ENCODE assay signal across 30 cellular contexts in the genomic region with DNA sequence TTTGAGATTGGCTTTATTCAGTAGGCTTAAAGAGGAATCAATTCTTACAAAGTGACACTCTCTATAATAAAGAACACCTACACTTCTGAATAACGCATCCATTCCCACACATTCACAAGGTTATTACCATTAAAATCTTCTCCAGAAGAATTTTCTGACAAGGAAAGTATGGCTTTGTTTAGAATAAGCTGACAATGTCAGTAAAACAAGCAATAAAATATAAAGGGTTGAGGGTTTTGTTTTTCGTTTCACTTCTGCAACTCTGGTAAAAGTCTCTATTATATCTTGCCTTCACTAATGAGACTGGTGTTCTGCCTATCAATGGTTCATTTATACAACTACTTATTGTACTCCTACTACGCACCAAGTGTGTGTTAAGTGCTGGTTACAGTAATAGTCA.
"Had no signal": no experiment of that assay in that cellular context is flagged by ENCODE, and none has a peak within 500 bp of the region (broad histone marks: within the 10 kb centered on the region; RNA-seq: fewer than 3 reads in every experiment).

No MANE protein-coding gene starts in this region.

- DNase-seq: activated B cell treated with CpG ODN at 0.5 μM for 24 hours; activated CD4-positive, alpha-beta T cell treated with anti-CD3 and anti-CD28 coated beads for 48 hours; activated CD4-positive, alpha-beta T cell treated with anti-CD3 and anti-CD28 coated beads, Interleukin-2, amount 50 U/mL, for 1 hour; activated CD4-positive, alpha-beta T cell treated with anti-CD3 and anti-CD28 coated beads, Interleukin-2, amount 50 U/mL, for 48 hours; activated CD8-positive, alpha-beta memory T cell treated with anti-CD3 and anti-CD28 coated beads for 24 hours; activated CD8-positive, alpha-beta T cell treated with anti-CD3 and anti-CD28 coated beads for 36 hours; activated effector memory CD4-positive, alpha-beta T cell treated with Interleukin-2 at 50 U/mL for 16 hours; activated gamma-delta T cell treated with Interleukin-2 at 50 U/mL for 16 hours; activated naive CD4-positive, alpha-beta T cell treated with anti-CD3 and anti-CD28 coated beads, Interleukin-2, amount 50 U/mL, for 16 hours; activated naive CD4-positive, alpha-beta T cell treated with Interleukin-2 at 50 U/mL for 16 hours; activated T-cell treated with anti-CD3 and anti-CD28 coated beads, Interleukin-2, amount 50 U/mL, for 4 hours; amniotic stem cell; anterior cingulate cortex; central memory CD4-positive, alpha-beta T cell; cerebellar nuclear complex; colonic mucosa; effector CD8-positive, alpha-beta T cell; esophagus squamous epithelium; foreskin fibroblast; T-helper 1 cell; T-helper 17 cell; T1000; WERI-Rb-1 had no signal

- H3K36me3 ChIP-seq: breast epithelium, cardiac muscle cell, colonic mucosa, WERI-Rb-1 had no signal

- H3K4me3 Mint-ChIP-seq: activated B cell treated with CpG ODN at 0.5 μM for 24 hours; activated CD8-positive, alpha-beta T cell treated with anti-CD3 and anti-CD28 coated beads for 36 hours; activated naive CD8-positive, alpha-beta T cell; activated T-cell treated with anti-CD3 and anti-CD28 coated beads, Interleukin-2, amount 50 U/mL, for 4 hours; activated T-helper 17 cell treated with anti-CD3 and anti-CD28 coated beads, Interleukin-2, amount 50 U/mL, for 72 hours; T-helper 17 cell; T-helper 2 cell treated with Interferon-gamma antibody and Interleukin-4, amounts not matched to agents 5 μg/mL and 100 μg/mL, for 36 hours had no signal

- H3K9me3 ChIP-seq: breast epithelium, colonic mucosa, esophagus squamous epithelium had no signal

- H3K27ac ChIP-seq: breast epithelium, cardiac muscle cell, colonic mucosa, epithelial cell of prostate, esophagus squamous epithelium, WERI-Rb-1 had no signal

- H3K36me3 Mint-ChIP-seq: activated naive CD8-positive, alpha-beta T cell had no signal

- ATAC-seq: activated CD4-positive, CD25-positive, alpha-beta regulatory T cell treated with anti-CD3 and anti-CD28 coated beads, Interleukin-2, amount 50 U/mL, for 24 hours; activated CD8-positive, alpha-beta T cell treated with anti-CD3 and anti-CD28 coated beads for 36 hours; activated T-cell treated with anti-CD3 and anti-CD28 coated beads, Interleukin-2, amount 50 U/mL, for 4 hours; activated T-helper 17 cell treated with anti-CD3 and anti-CD28 coated beads, Interleukin-2, amount 50 U/mL, for 72 hours; T-helper 17 cell had no signal

- H3K4me1 ChIP-seq: breast epithelium, colonic mucosa, esophagus squamous epithelium had no signal

- H3K9me3 Mint-ChIP-seq: activated B cell treated with CpG ODN at 0.5 μM for 24 hours; activated T-cell treated with anti-CD3 and anti-CD28 coated beads, Interleukin-2, amount 50 U/mL, for 4 hours; T-helper 2 cell treated with Interferon-gamma antibody and Interleukin-4, amounts not matched to agents 5 μg/mL and 100 μg/mL, for 36 hours had no signal

- H3K4me1 Mint-ChIP-seq: activated B cell treated with CpG ODN at 0.5 μM for 24 hours; activated T-helper 17 cell treated with anti-CD3 and anti-CD28 coated beads, Interleukin-2, amount 50 U/mL, for 72 hours; T-helper 17 cell had no signal

- H3K4me3 ChIP-seq: breast epithelium, cardiac muscle cell, colonic mucosa, esophagus squamous epithelium had no signal

- H3K27me3 ChIP-seq: breast epithelium, cardiac muscle cell, colonic mucosa, esophagus squamous epithelium had no signal

- H3K27me3 Mint-ChIP-seq: activated B cell treated with CpG ODN at 0.5 μM for 24 hours; activated CD8-positive, alpha-beta T cell treated with anti-CD3 and anti-CD28 coated beads for 36 hours; activated naive CD8-positive, alpha-beta T cell had no signal

- H3K27ac Mint-ChIP-seq: activated B cell treated with CpG ODN at 0.5 μM for 24 hours; activated CD8-positive, alpha-beta T cell treated with anti-CD3 and anti-CD28 coated beads for 36 hours; activated naive CD8-positive, alpha-beta T cell; activated T-helper 17 cell treated with anti-CD3 and anti-CD28 coated beads, Interleukin-2, amount 50 U/mL, for 72 hours; T-helper 17 cell; T-helper 2 cell treated with Interferon-gamma antibody and Interleukin-4, amounts not matched to agents 5 μg/mL and 100 μg/mL, for 36 hours had no signal
